In genomic region chr12:96198970-96199369, GRCh38 we compare ENCODE assay signal across 10 cellular contexts. TPM values are rescaled to one million over a fixed set of nuclear protein-coding genes. Genes with fewer than 3 reads are reported as not detected.
DNase-seq lines count a peak whose midpoint lies in the region; ATAC-seq, FAIRE-seq and TF ChIP-seq lines count a peak whose summit lies in the region.
"Had no signal": no experiment of that assay in that cellular context is flagged by ENCODE, and none has a peak within 500 bp of the region (broad histone marks: within the 10 kb centered on the region; RNA-seq: fewer than 3 reads in every experiment).

No MANE protein-coding gene starts in this region.

- no peak overlapping the region for H2AFZ ChIP-seq in endothelial cell of umbilical vein (ENCODE audit: low read depth, low read length)

- intact Hi-C loops in endothelial cell of umbilical vein (cut with micrococcal nuclease) = loop anchor here (1.0 to 5.0 kb wide), 3 partner anchors 10 to 592 kb away; no protein-coding TSS in a partner anchor
- intact Hi-C loops in posterior vena cava (cut with DNase I) = no loop called here

- peaks cover 61% of the 10 kb centered on the region for H3K4me1 Mint-ChIP-seq in stimulated activated naive CD8-positive, alpha-beta T cell treated with anti-CD3 and anti-CD28 coated beads, Interleukin-15, Interleukin-2, amounts not matched to agents 100 ng/mL and 50 ng/mL, for 24 hours (ENCODE audit: low read depth)

- POLR2A ChIA-PET in endothelial cell of umbilical vein (lab: Charles Lee) = no interaction called here

- H3K9me1 ChIP-seq in endothelial cell of umbilical vein (replicated peaks; ENCODE audit: control insufficient read depth, extremely low read depth, insufficient read depth, low read length) = no peaks in the 10 kb centered on the region

- H3K27me3 ChIP-seq in endothelial cell of umbilical vein (ENCODE audit: control insufficient read depth in 2 of 2, insufficient read depth in 2 of 2, low read length in 2 of 2) = no peaks in the 10 kb centered on the region

- peak overlapping the region in 1 of 3 experiments; percentile 90 for H3K4me3 ChIP-seq in endothelial cell of umbilical vein (replicated peaks in 1 of 3; ENCODE audit: insufficient read depth in 1 of 3, low read depth in 1 of 3, low read length in 3 of 3)

- H3K4me2 ChIP-seq in endothelial cell of umbilical vein (ENCODE audit: insufficient read depth, low read length) = peak overlapping the region; percentile 90

- no peak for ATAC-seq in HG03196 (IDR thresholded peaks at IDR 0.05; ENCODE audit: unreplicated experiment)

- TF ChIP-seq POLR2A in endothelial cell of umbilical vein (IDR thresholded peaks at IDR 0.05; ENCODE audit: low read depth, low read length) = no peak

- no peaks in the 10 kb centered on the region for H3K9me3 ChIP-seq in endothelial cell of umbilical vein (replicated peaks; ENCODE audit: control insufficient read depth, insufficient read depth, low read length)

- H3K9ac ChIP-seq in endothelial cell of umbilical vein (replicated peaks; ENCODE audit: extremely low read depth, insufficient read depth, low read length) = peak overlapping the region; percentile 57

- H3K79me2 ChIP-seq in endothelial cell of umbilical vein (ENCODE audit: control insufficient read depth, insufficient read depth, low read length) = peaks cover 89% of the 10 kb centered on the region

- H3K27me3 Mint-ChIP-seq in stimulated activated naive CD8-positive, alpha-beta T cell treated with anti-CD3 and anti-CD28 coated beads, Interleukin-15, Interleukin-2, amounts not matched to agents 100 ng/mL and 50 ng/mL, for 24 hours = no peaks in the 10 kb centered on the region

- H3K36me3 Mint-ChIP-seq in stimulated activated naive CD8-positive, alpha-beta T cell treated with anti-CD3 and anti-CD28 coated beads, Interleukin-15, Interleukin-2, amounts not matched to agents 100 ng/mL and 50 ng/mL, for 24 hours (ENCODE audit: low read depth) = peaks cover 20% of the 10 kb centered on the region

- BruUV-seq in endothelial cell of umbilical vein (replicated peaks; lab: Mats Ljungman, UMichigan) = no TSS peak

- H3K36me3 ChIP-seq in endothelial cell of umbilical vein (ENCODE audit: control insufficient read depth in 2 of 2, extremely low read depth in 1 of 2, insufficient read depth in 2 of 2, low read length in 2 of 2) = peaks cover 3 to 17% of the 10 kb centered on the region in 2 experiments

- dilution Hi-C loops in endothelial cell of umbilical vein (cut with MboI; ENCODE audit: extremely low pct_ligation_motif_present, low sequenced_read_pairs) = no loop called here

- DNase-seq in NOMO-1 treated with DMSO at 0.1 percent for 48 hours (lab: John Stamatoyannopoulos, UW; ENCODE audit: unreplicated experiment) (peak; percentile 73), NOMO-1 treated with dmso at 0.1 percent for 144 hours (lab: John Stamatoyannopoulos, UW; ENCODE audit: unreplicated experiment) (no peak), RPMI7951 (ENCODE audit: low read depth) (peak; percentile 83), endothelial cell of umbilical vein (ENCODE audit: low read depth, low spot score) (peak; percentile 68), posterior vena cava (ENCODE audit: low spot score) (no peak), NCI-H2196 (lab: John Stamatoyannopoulos, UW; ENCODE audit: unreplicated experiment) (no peak)
- DNase-seq: stimulated activated CD4-positive, alpha-beta T cell treated with anti-CD3 and anti-CD28 coated beads, Interleukin-2, amount 100 ng/mL, for 48 hours had no signal

- TF ChIP-seq CTCF in endothelial cell of umbilical vein (IDR thresholded peaks at IDR 0.05; ENCODE audit: extremely low read depth in 1 of 2, insufficient read depth in 1 of 2, low read depth in 1 of 2, low read length in 2 of 2) = no peak

- peak overlapping the region; percentile 97 for H3K27ac ChIP-seq in endothelial cell of umbilical vein (ENCODE audit: insufficient read depth, low read depth, low read length)

- CTCF ChIA-PET in endothelial cell of umbilical vein (lab: Charles Lee) = interaction anchor here (1.5 to 3.5 kb wide), 4 partner anchors 10 to 132 kb away, joined by 3 to 17 read pairs (median 7); no protein-coding TSS in a partner anchor

- H3K4me1 ChIP-seq in endothelial cell of umbilical vein (ENCODE audit: control insufficient read depth, extremely low read depth, insufficient read depth, low read length) = peaks cover 57% of the 10 kb centered on the region

- peak; percentile 72 for FAIRE-seq in endothelial cell of umbilical vein (lab: Jason Lieb, UNC)
- FAIRE-seq: A204.1 had no signal

- peaks cover 5% of the 10 kb centered on the region for H4K20me1 ChIP-seq in endothelial cell of umbilical vein (replicated peaks; ENCODE audit: control insufficient read depth, extremely low read depth, insufficient read depth, low read length)

- no peaks in the 10 kb centered on the region for H3K9me3 Mint-ChIP-seq in stimulated activated naive CD8-positive, alpha-beta T cell treated with anti-CD3 and anti-CD28 coated beads, Interleukin-15, Interleukin-2, amounts not matched to agents 100 ng/mL and 50 ng/mL, for 24 hours

- H3K27ac Mint-ChIP-seq in stimulated activated naive CD8-positive, alpha-beta T cell treated with anti-CD3 and anti-CD28 coated beads, Interleukin-15, Interleukin-2, amounts not matched to agents 100 ng/mL and 50 ng/mL, for 24 hours = peak overlapping the region; percentile 86

- peak overlapping the region; percentile 50 for H3K4me3 Mint-ChIP-seq in stimulated activated naive CD8-positive, alpha-beta T cell treated with anti-CD3 and anti-CD28 coated beads, Interleukin-15, Interleukin-2, amounts not matched to agents 100 ng/mL and 50 ng/mL, for 24 hours

TF ChIP-seq in endothelial cell of umbilical vein, 7 proteins besides CTCF, POLR2A, EP300 and RAD21:
- TF ChIP-seq GATA2 (IDR thresholded peaks at IDR 0.05; ENCODE audit: insufficient read depth, insufficient read length, low read depth, low read length) (peak; percentile 76), FOS (IDR thresholded peaks at IDR 0.05; ENCODE audit: borderline replicate concordance, insufficient read depth, low read length) (peak; percentile 93), MAX (IDR thresholded peaks at IDR 0.05; ENCODE audit: insufficient read depth, insufficient read length) (no peak), POLR2AphosphoS5 (IDR thresholded peaks at IDR 0.05; ENCODE audit: insufficient read depth, low read depth, low read length) (peak; percentile 23), EZH2 (IDR thresholded peaks at IDR 0.05; ENCODE audit: borderline replicate concordance, low read depth, low read length, severe bottlenecking) (no peak), MYC (IDR thresholded peaks at IDR 0.05; ENCODE audit: low read depth, low read length) (no peak), JUN (IDR thresholded peaks at IDR 0.05; ENCODE audit: borderline replicate concordance, insufficient read depth, insufficient read length, low read depth) (peak; percentile 88)

RNA-seq across cellular contexts. Expression of gene ELK3, which starts 4.8 kb away (rescaled TPM):
- total RNA-seq in RPMI7951 (2014; rRNA removed; shearing (Covaris generic)) = 29.5 and 37.6 TPM in 2 replicates
- 128 and 132 TPM in 2 replicates for total RNA-seq in endothelial cell of umbilical vein
- polyA plus RNA-seq in endothelial cell of umbilical vein = 51.4 and 64.8 TPM in 2 replicates
- 65.6 and 73.3 TPM in 2 replicates for polyA plus RNA-seq in endothelial cell of umbilical vein (2011; cell fraction: cytosol; rRNA removed)
- polyA plus RNA-seq in endothelial cell of umbilical vein (2011; cell fraction: nucleus; rRNA removed) = 55.3 and 57.1 TPM in 2 replicates
- 123 and 151 TPM in 2 replicates for polyA plus RNA-seq in endothelial cell of umbilical vein (2012)
- 66.8 and 84.1 TPM in 2 replicates for polyA minus RNA-seq in endothelial cell of umbilical vein
- polyA minus RNA-seq in endothelial cell of umbilical vein (2011; cell fraction: cytosol; rRNA and poly(A)+ RNA removed) = 6.1 TPM
- 76.7 and 83.6 TPM in 2 replicates for polyA minus RNA-seq in endothelial cell of umbilical vein (2011; cell fraction: nucleus; rRNA and poly(A)+ RNA removed)
- 10 to 100 TPM; 60.6 to 77.3 TPM for total RNA-seq in posterior vena cava

Comparison
In these comparisons a context has a peak if more than half of its experiments do, and no peak if none do; other contexts are left out.
1. DNase-seq: peak in NOMO-1 treated with DMSO at 0.1 percent for 48 hours (single experiment), RPMI7951 (single experiment) and endothelial cell of umbilical vein (single experiment); none in NOMO-1 treated with dmso at 0.1 percent for 144 hours (single experiment), posterior vena cava (single experiment) and NCI-H2196 (single experiment).